In genomic region chr2:235314371-235314915, GRCh38 we compare ENCODE assay signal across 15 cellular contexts.
A peak's percentile ranks its signal among the peaks of the same experiment; 100 is the strongest.
DNase-seq lines count a peak whose midpoint lies in the region; ATAC-seq, FAIRE-seq and TF ChIP-seq lines count a peak whose summit lies in the region.
"Had no signal": no experiment of that assay in that cellular context is flagged by ENCODE, and none has a peak within 500 bp of the region (broad histone marks: within the 10 kb centered on the region; RNA-seq: fewer than 3 reads in every experiment).

No MANE protein-coding gene starts in this region.

- no peak for ATAC-seq in HG02981 (IDR thresholded peaks at IDR 0.05; ENCODE audit: unreplicated experiment)
- ATAC-seq: A549; naive thymus-derived CD4-positive, alpha-beta T cell had no signal

- no peak for TF ChIP-seq POLR2A in GM12892 (IDR thresholded peaks at IDR 0.05; ENCODE audit: low read depth, low read length)

- DNase-seq in NCI-H524 (lab: John Stamatoyannopoulos, UW), result peak; percentile 13 to 19
- DNase-seq in NCI-H524 treated with DMSO at 0.1 percent for 48 hours (lab: John Stamatoyannopoulos, UW), result no peak
- DNase-seq in NCI-H2029 (lab: John Stamatoyannopoulos, UW), result peak; percentile 86
- DNase-seq in SK-N-DZ (ENCODE audit: low spot score), result peak; percentile 4
- peak; percentile 22 for DNase-seq in pons (ENCODE audit: low spot score)
- DNase-seq in EL, result no peak
- no peak for DNase-seq in GM12892 (ENCODE audit: insufficient read length)
- DNase-seq: activated CD4-positive, alpha-beta T cell treated with anti-CD3 and anti-CD28 coated beads, Interleukin-2, amount 10 ng/mL, durations not matched to agents 7 days and 5 days; activated T-cell treated with anti-CD3 and anti-CD28 coated beads, Interleukin-2, amount 50 U/mL, for 1 hour; dermis blood vessel endothelial cell; naive thymus-derived CD4-positive, alpha-beta T cell; NCI-H1436; T1000 had no signal

- FAIRE-seq in GM12892 (lab: Jason Lieb, UNC), result no peak
- FAIRE-seq: A549 had no signal

Comparison
In these comparisons a context has a peak if more than half of its experiments do, and no peak if none do; other contexts are left out.
1. DNase-seq: peak in NCI-H524 (2 of 2), NCI-H2029 (single experiment), SK-N-DZ (single experiment) and pons (single experiment); none in NCI-H524 treated with DMSO at 0.1 percent for 48 hours (single experiment), EL (single experiment) and GM12892 (single experiment).